ENCODE assay signal across 9 cellular contexts in genomic region chr1:20361805-20362381, GRCh38.
DNase-seq lines count a peak whose midpoint lies in the region; ATAC-seq and TF ChIP-seq lines count a peak whose summit lies in the region.
"Had no signal": no experiment of that assay in that cellular context is flagged by ENCODE, and none has a peak within 500 bp of the region (broad histone marks: within the 10 kb centered on the region; RNA-seq: fewer than 3 reads in every experiment).

No MANE protein-coding gene starts in this region.

- no peak overlapping the region for H3K27ac Mint-ChIP-seq in activated T-cell treated with anti-CD3 and anti-CD28 coated beads, Interleukin-2, amount 50 U/mL, for 24 hours

- peaks cover 86% of the 10 kb centered on the region for H3K27me3 Mint-ChIP-seq in activated T-cell treated with anti-CD3 and anti-CD28 coated beads, Interleukin-2, amount 50 U/mL, for 24 hours

- no peaks in the 10 kb centered on the region for H3K9me3 Mint-ChIP-seq in activated T-cell treated with anti-CD3 and anti-CD28 coated beads, Interleukin-2, amount 50 U/mL, for 24 hours

- no peak overlapping the region for H3K4me3 Mint-ChIP-seq in activated T-cell treated with anti-CD3 and anti-CD28 coated beads, Interleukin-2, amount 50 U/mL, for 24 hours

- DNase-seq in NCI-H187 (lab: John Stamatoyannopoulos, UW) (peak; percentile 44 to 51), NCI-H187 treated with DMSO at 0.1 percent for 48 hours (lab: John Stamatoyannopoulos, UW) (no peak), NB4 (ENCODE audit: low read depth) (peak; percentile 27), cardiac muscle cell (ENCODE audit: low read depth in 1 of 2, low spot score in 1 of 2) (peak; percentile 58 to 64), renal cortical epithelial cell (ENCODE audit: low read depth) (peak; percentile 30), NCI-H128 (lab: John Stamatoyannopoulos, UW; ENCODE audit: unreplicated experiment) (no peak)
- DNase-seq in activated T-cell treated with anti-CD3 and anti-CD28 coated beads, Interleukin-2, amount 50 U/mL, for 24 hours = peak; percentile 58

- peaks cover 17% of the 10 kb centered on the region for H3K4me1 Mint-ChIP-seq in activated T-cell treated with anti-CD3 and anti-CD28 coated beads, Interleukin-2, amount 50 U/mL, for 24 hours (ENCODE audit: low read depth)

- H3K4me3 ChIP-seq in NB4 (ENCODE audit: low read depth, low read length) = no peak overlapping the region
- no peak overlapping the region for H3K4me3 ChIP-seq in cardiac muscle cell
- H3K4me3 ChIP-seq: BLaER1 had no signal

- H3K36me3 Mint-ChIP-seq in activated T-cell treated with anti-CD3 and anti-CD28 coated beads, Interleukin-2, amount 50 U/mL, for 24 hours (ENCODE audit: low read depth) = no peaks in the 10 kb centered on the region

- TF ChIP-seq POLR2A in NB4 (IDR thresholded peaks at IDR 0.05; ENCODE audit: extremely low read depth, insufficient read length) = no peak

- TF ChIP-seq CTCF in NB4 (IDR thresholded peaks at IDR 0.05; ENCODE audit: low read depth, low read length) (peak; percentile 85), cardiac muscle cell (IDR thresholded peaks at IDR 0.05; ENCODE audit: low read depth, low read length) (peak; percentile 87)

- peaks cover 69% of the 10 kb centered on the region for H3K27me3 ChIP-seq in cardiac muscle cell

- no peaks in the 10 kb centered on the region for H3K36me3 ChIP-seq in cardiac muscle cell
- H3K36me3 ChIP-seq: BLaER1 had no signal

- peaks cover 11% of the 10 kb centered on the region for H3K4me1 ChIP-seq in cardiac muscle cell (ENCODE audit: low read depth)

- ATAC-seq in HG02973 (IDR thresholded peaks at IDR 0.05; ENCODE audit: unreplicated experiment) = no peak

- H3K27ac ChIP-seq in cardiac muscle cell = no peak overlapping the region
- H3K27ac ChIP-seq: BLaER1 had no signal

- no peaks in the 10 kb centered on the region for H3K9me3 ChIP-seq in cardiac muscle cell (ENCODE audit: low read depth)
- H3K9me3 ChIP-seq: BLaER1 had no signal

Comparison
In these comparisons a context has a peak if more than half of its experiments do, and no peak if none do; other contexts are left out.
1. DNase-seq: peak in NCI-H187 (2 of 2), NB4 (single experiment), activated T-cell treated with anti-CD3 and anti-CD28 coated beads, Interleukin-2, amount 50 U/mL, for 24 hours (single experiment), cardiac muscle cell (2 of 2) and renal cortical epithelial cell (single experiment); none in NCI-H187 treated with DMSO at 0.1 percent for 48 hours (single experiment) and NCI-H128 (single experiment).